1 cellular context compared by ENCODE assay signal in the genomic region with DNA sequence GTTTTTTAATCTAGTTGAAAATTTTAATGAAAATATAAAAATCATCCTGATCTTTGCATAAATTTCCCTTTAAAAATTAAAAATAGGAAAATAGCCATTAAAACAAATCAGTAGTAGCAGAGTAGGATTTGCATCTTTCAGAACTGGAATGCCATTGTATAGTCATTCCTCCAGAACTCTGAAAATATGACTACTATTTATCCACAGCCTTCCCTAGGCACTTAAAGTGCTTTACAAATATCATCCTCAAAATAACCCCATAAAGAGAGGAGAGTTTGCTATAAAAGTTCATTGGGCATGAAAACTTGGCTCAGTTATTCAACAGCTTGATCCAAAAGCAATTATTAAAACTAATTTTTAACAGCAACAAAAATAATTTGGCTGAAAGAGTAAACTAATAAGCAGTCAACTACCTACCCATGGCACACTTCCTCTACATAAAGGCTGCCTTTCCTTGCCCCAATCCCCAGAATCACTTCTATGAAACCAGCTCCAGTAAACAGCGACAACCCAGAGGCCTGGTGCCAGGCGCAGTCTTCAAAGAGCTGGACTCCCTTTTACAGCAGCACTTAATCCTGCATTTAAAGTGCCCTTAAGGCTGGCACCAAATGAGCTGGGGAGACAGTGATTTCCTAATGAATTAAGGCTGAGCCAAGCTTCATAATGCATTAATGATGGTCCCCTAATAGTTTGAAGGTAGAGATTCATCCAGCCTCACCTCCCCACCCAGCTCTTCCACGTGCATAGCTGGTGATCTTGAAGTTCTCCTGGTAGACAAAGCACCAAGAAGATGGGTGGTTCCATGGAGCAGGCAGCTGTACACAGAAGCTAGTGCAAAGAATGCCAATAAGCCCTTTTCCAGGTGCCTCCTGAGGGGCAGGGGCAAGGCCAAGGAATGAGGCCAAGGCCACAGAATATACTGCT.
TF ChIP-seq lines count a peak whose summit lies in the region.

No MANE protein-coding gene starts in this region.

TF ChIP-seq in SK-N-SH treated with all-trans-retinoic acid at 6 μM for 48 hours, 23 proteins besides CTCF, POLR2A, EP300 and RAD21:
- TF ChIP-seq POU6F1 (CRISPR knock-in tag; IDR thresholded peaks at IDR 0.05; ENCODE audit: borderline replicate concordance, low read depth) (no peak), ARNTL (CRISPR knock-in tag; IDR thresholded peaks at IDR 0.05; ENCODE audit: borderline replicate concordance, low read depth) (no peak), GLIS3 (CRISPR knock-in tag; IDR thresholded peaks at IDR 0.05) (no peak), PPARA (CRISPR knock-in tag; IDR thresholded peaks at IDR 0.05; ENCODE audit: borderline replicate concordance) (no peak), ESRRG (CRISPR knock-in tag; IDR thresholded peaks at IDR 0.05) (no peak), CSDC2 (CRISPR knock-in tag; IDR thresholded peaks at IDR 0.05) (no peak), OSR1 (CRISPR knock-in tag; IDR thresholded peaks at IDR 0.05) (no peak)
- TF ChIP-seq, protein P1, sequence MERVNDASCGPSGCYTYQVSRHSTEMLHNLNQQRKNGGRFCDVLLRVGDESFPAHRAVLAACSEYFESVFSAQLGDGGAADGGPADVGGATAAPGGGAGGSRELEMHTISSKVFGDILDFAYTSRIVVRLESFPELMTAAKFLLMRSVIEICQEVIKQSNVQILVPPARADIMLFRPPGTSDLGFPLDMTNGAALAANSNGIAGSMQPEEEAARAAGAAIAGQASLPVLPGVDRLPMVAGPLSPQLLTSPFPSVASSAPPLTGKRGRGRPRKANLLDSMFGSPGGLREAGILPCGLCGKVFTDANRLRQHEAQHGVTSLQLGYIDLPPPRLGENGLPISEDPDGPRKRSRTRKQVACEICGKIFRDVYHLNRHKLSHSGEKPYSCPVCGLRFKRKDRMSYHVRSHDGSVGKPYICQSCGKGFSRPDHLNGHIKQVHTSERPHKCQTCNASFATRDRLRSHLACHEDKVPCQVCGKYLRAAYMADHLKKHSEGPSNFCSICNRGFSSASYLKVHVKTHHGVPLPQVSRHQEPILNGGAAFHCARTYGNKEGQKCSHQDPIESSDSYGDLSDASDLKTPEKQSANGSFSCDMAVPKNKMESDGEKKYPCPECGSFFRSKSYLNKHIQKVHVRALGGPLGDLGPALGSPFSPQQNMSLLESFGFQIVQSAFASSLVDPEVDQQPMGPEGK (CRISPR knock-in tag; IDR thresholded peaks at IDR 0.05; ENCODE audit: borderline replicate concordance): no peak
